ENCODE assay signal across 8 cellular contexts in genomic region chr14:73758392-73759182, GRCh38. TPM values are rescaled to one million over a fixed set of nuclear protein-coding genes. Genes with fewer than 3 reads are reported as not detected.
A peak's percentile ranks its signal among the peaks of the same experiment; 100 is the strongest.
DNase-seq lines count a peak whose midpoint lies in the region; ATAC-seq and TF ChIP-seq lines count a peak whose summit lies in the region.

No MANE protein-coding gene starts in this region.

- ATAC-seq in sciatic nerve (no peak), GM18517 (IDR thresholded peaks at IDR 0.05; ENCODE audit: unreplicated experiment) (no peak)

- H3K9me3 Mint-ChIP-seq in T-helper 1 cell treated with Interleukin-12 subunit alpha and Interleukin-12 subunit beta and Interleukin-4 antibody, amounts not matched to agents 30 μg/mL and 1 μg/mL, for 36 hours, result no peaks in the 10 kb centered on the region

- peaks cover 4% of the 10 kb centered on the region for H3K36me3 Mint-ChIP-seq in T-helper 1 cell treated with Interleukin-12 subunit alpha and Interleukin-12 subunit beta and Interleukin-4 antibody, amounts not matched to agents 30 μg/mL and 1 μg/mL, for 36 hours (ENCODE audit: low read depth)

- no peaks in the 10 kb centered on the region for H3K27me3 Mint-ChIP-seq in T-helper 1 cell treated with Interleukin-12 subunit alpha and Interleukin-12 subunit beta and Interleukin-4 antibody, amounts not matched to agents 30 μg/mL and 1 μg/mL, for 36 hours (ENCODE audit: low read depth)

- DNase-seq in NCI-H1105 (lab: John Stamatoyannopoulos, UW) (peak; percentile 73), amniotic epithelial cell (ENCODE audit: low read depth) (peak; percentile 68), hippocampal formation (lab: John Stamatoyannopoulos, UW) (peak; percentile 11 to 51), sciatic nerve (ENCODE audit: low spot score) (peak; percentile 82), NCI-H774 (lab: John Stamatoyannopoulos, UW) (no peak)

- peaks cover 79% of the 10 kb centered on the region for H3K4me1 Mint-ChIP-seq in T-helper 1 cell treated with Interleukin-12 subunit alpha and Interleukin-12 subunit beta and Interleukin-4 antibody, amounts not matched to agents 30 μg/mL and 1 μg/mL, for 36 hours (ENCODE audit: low read depth)

- TF ChIP-seq CTCF in GM12872 (IDR thresholded peaks at IDR 0.05; ENCODE audit: insufficient read depth, low read depth, low read length), result peak; percentile 83

- peak overlapping the region; percentile 90 for H3K4me3 Mint-ChIP-seq in T-helper 1 cell treated with Interleukin-12 subunit alpha and Interleukin-12 subunit beta and Interleukin-4 antibody, amounts not matched to agents 30 μg/mL and 1 μg/mL, for 36 hours

- H3K27ac Mint-ChIP-seq in T-helper 1 cell treated with Interleukin-12 subunit alpha and Interleukin-12 subunit beta and Interleukin-4 antibody, amounts not matched to agents 30 μg/mL and 1 μg/mL, for 36 hours, result peak overlapping the region; percentile 88

- intact Hi-C loops in sciatic nerve (cut with DNase I), result no loop called here

RNA-seq across cellular contexts. Expression of gene PNMA1, which starts 44.4 kb away (rescaled TPM):
- total RNA-seq in sciatic nerve, result 46.1 TPM
